In genomic region chr14:73644531-73645247, GRCh38 we compare ENCODE assay signal across 8 cellular contexts. TPM values are rescaled to one million over a fixed set of nuclear protein-coding genes. Genes with fewer than 3 reads are reported as not detected.
DNase-seq lines count a peak whose midpoint lies in the region; ATAC-seq and TF ChIP-seq lines count a peak whose summit lies in the region.

DNAL1 (plus strand) TSS chr14:73644986; CDS start chr14:73645040, 54 bp downstream.

- H3K36me3 ChIP-seq in mammary epithelial cell (ENCODE audit: insufficient read depth, low read length), result no peaks in the 10 kb centered on the region

- DNase-seq in ACHN, result peak; percentile 88
- peak; percentile 94 for DNase-seq in NCI-H2196 (lab: John Stamatoyannopoulos, UW; ENCODE audit: unreplicated experiment)
- peak; percentile 85 for DNase-seq in mammary epithelial cell
- peak; percentile 98 for DNase-seq in iPS-NIHi11 (ENCODE audit: low spot score)

- intact Hi-C loops in mammary epithelial cell (cut with micrococcal nuclease), result no loop called here

- in situ Hi-C loops in ACHN (cut with HindIII; ENCODE audit: low pct_ligation_motif_present, low pct_unique_long_range_greater_than_20kb, low sequenced_read_pairs) (no loop called here), mammary epithelial cell (cut with MboI; ENCODE audit: low sequenced_read_pairs in 2 of 2) (loop anchor here in 1 of 2 donors (25.0 kb wide), 1 partner anchor 357 kb away; no protein-coding TSS in a partner anchor)

- H3K27ac ChIP-seq in VCaP, result peak within 1 kb of the TSS; percentile 80
- H3K27ac ChIP-seq in mammary epithelial cell (ENCODE audit: insufficient read depth, low read depth, low read length), result peak within 1 kb of the TSS; percentile 76
- peak within 1 kb of the TSS in 20 of 21 experiments; percentile 12 to 94 (median 80) for H3K27ac ChIP-seq in skin epidermis

- no peak for TF ChIP-seq CTCF in VCaP (conservative IDR thresholded peaks at IDR 0.05)
- no peak for TF ChIP-seq CTCF in mammary epithelial cell (conservative IDR thresholded peaks at IDR 0.05 in 1 of 2, IDR thresholded peaks at IDR 0.05 in 1 of 2; ENCODE audit: extremely low read depth in 1 of 2, insufficient read depth in 1 of 2, low read depth in 1 of 2, low read length in 2 of 2)

- BruUV-seq in mammary epithelial cell (replicated peaks; lab: Mats Ljungman, UMichigan), result TSS peak; percentile 90

- H3K9me3 ChIP-seq in mammary epithelial cell (replicated peaks; ENCODE audit: insufficient read depth, low read length), result no peaks in the 10 kb centered on the region

- ATAC-seq in GM18873 (IDR thresholded peaks at IDR 0.05; ENCODE audit: low FRiP score, unreplicated experiment) (peak; percentile 93), HG03135 (IDR thresholded peaks at IDR 0.05; ENCODE audit: unreplicated experiment) (peak; percentile 88)

- no peaks in the 10 kb centered on the region for H4K20me1 ChIP-seq in mammary epithelial cell (ENCODE audit: insufficient read depth, low read length)

- peak within 1 kb of the TSS; percentile 97 for H2AFZ ChIP-seq in mammary epithelial cell (ENCODE audit: low read depth, low read length)

- dilution Hi-C loops in mammary epithelial cell (cut with HindIII; ENCODE audit: low sequenced_read_pairs), result no loop called here

- H3K4me3 ChIP-seq in mammary epithelial cell (replicated peaks in 1 of 3; ENCODE audit: insufficient read depth in 1 of 3, low read depth in 2 of 3, low read length in 3 of 3) (peak within 1 kb of the TSS; percentile 82 to 86 (median 85)), skin epidermis (peak within 1 kb of the TSS; percentile 44 to 79 (median 63))

- 2% methylated on average over 37 of the region's 43 CpGs for WGBS in mammary epithelial cell (ENCODE audit: low coverage, missing lambda C conversion rate)

- H3K79me2 ChIP-seq in mammary epithelial cell (ENCODE audit: insufficient read depth, low read length), result no peaks in the 10 kb centered on the region

- H3K4me2 ChIP-seq in mammary epithelial cell (ENCODE audit: insufficient read depth, low read depth, low read length), result peak within 1 kb of the TSS; percentile 87

- CTCF ChIA-PET in mammary epithelial cell (lab: Charles Lee; ENCODE audit: low non-redundant PET), result no interaction called here

- peak within 1 kb of the TSS; percentile 73 for H3K9ac ChIP-seq in mammary epithelial cell (ENCODE audit: insufficient read depth, low read length)

- no peaks in the 10 kb centered on the region for H3K27me3 ChIP-seq in mammary epithelial cell (ENCODE audit: insufficient read depth, low read length)

- H3K4me1 ChIP-seq in mammary epithelial cell (ENCODE audit: insufficient read depth, low read length), result peaks cover 6% of the 10 kb centered on the region

RNA-seq across cellular contexts. Expression of gene DNAL1, which starts in this region (rescaled TPM):
- total RNA-seq in mammary epithelial cell, result 10 to 100 TPM; 10.2 to 14.5 TPM
- 3.6 TPM for polyA plus RNA-seq in mammary epithelial cell
- 22.3 TPM for polyA minus RNA-seq in mammary epithelial cell

Comparison
In these comparisons a context has a peak if more than half of its experiments do, and no peak if none do; other contexts are left out.
1. Peak in every context shown above with its lines: DNase-seq, ATAC-seq, H3K4me3 ChIP-seq and H3K27ac ChIP-seq.